8 cellular contexts compared by ENCODE assay signal in genomic region chr9:73107489-73108069, GRCh38. TPM values are rescaled to one million over a fixed set of nuclear protein-coding genes. Genes with fewer than 3 reads are reported as not detected.
DNase-seq lines count a peak whose midpoint lies in the region; TF ChIP-seq lines count a peak whose summit lies in the region.
"Not testable (repeated sequence)": the region's sequence is repeated elsewhere in the genome, so short reads cannot be mapped to it uniquely, and the experiment has no call there.

No MANE protein-coding gene starts in this region.

- H3K9me3 Mint-ChIP-seq in activated naive CD4-positive, alpha-beta T cell treated with anti-CD3 and anti-CD28 coated beads for 36 hours; type B pancreatic cell: not testable (repeated sequence)

- not testable (repeated sequence) for H3K9me2 ChIP-seq in MM.1S (replicated peaks; ENCODE audit: insufficient read depth, low read length); SU-DHL-6 (replicated peaks; ENCODE audit: insufficient read depth, low read length)

- not testable (repeated sequence) for H4K20me1 ChIP-seq in MM.1S (ENCODE audit: insufficient read depth, low read length); SU-DHL-6 (ENCODE audit: low read depth, low read length)

- H3K36me3 ChIP-seq in MM.1S (replicated peaks; ENCODE audit: insufficient read depth, low read length); SU-DHL-6 (ENCODE audit: low read length); ovary: not testable (repeated sequence)

- not testable (repeated sequence) for H3K4me3 Mint-ChIP-seq in activated naive CD4-positive, alpha-beta T cell treated with anti-CD3 and anti-CD28 coated beads for 36 hours; type B pancreatic cell

- H3K4me2 ChIP-seq in MM.1S (ENCODE audit: low read depth, low read length); SU-DHL-6 (ENCODE audit: low read depth, low read length, poor library complexity, severe bottlenecking): not testable (repeated sequence)

- H3K9ac ChIP-seq in MM.1S (ENCODE audit: low read length); SU-DHL-6 (ENCODE audit: low read length): not testable (repeated sequence)

- H3F3A ChIP-seq in MM.1S (ENCODE audit: insufficient read depth, low read length); SU-DHL-6 (ENCODE audit: insufficient read depth): not testable (repeated sequence)

- CTCF ChIA-PET in HEK293T (lab: Yijun Ruan, JAX), result interaction anchor here (0.6 to 1.1 kb wide), 8 partner anchors 9 to 791 kb away, joined by 3 to 6 read pairs (median 4); no protein-coding TSS in a partner anchor
- CTCF ChIA-PET in activated naive CD4-positive, alpha-beta T cell treated with anti-CD3 and anti-CD28 coated beads for 36 hours (lab: Charles Lee), result interaction anchor here (0.5 to 8.7 kb wide), 37 partner anchors 9 to 706 kb away, joined by 3 to 167 read pairs (median 4); partner anchors contain the start of gene ANXA1

- intact Hi-C loops in activated naive CD4-positive, alpha-beta T cell treated with anti-CD3 and anti-CD28 coated beads for 36 hours (cut with micrococcal nuclease), result loop anchor here (1.0 kb wide), 2 partner anchors 48 to 77 kb away; no protein-coding TSS in a partner anchor
- intact Hi-C loops in ovary (cut with DNase I), result loop anchor here in 1 of 4 donors (5.0 kb wide), 1 partner anchor 75 kb away; no protein-coding TSS in a partner anchor

- TF ChIP-seq CTCF in GM12865 (IDR thresholded peaks at IDR 0.05; ENCODE audit: insufficient read depth, low read depth, low read length, missing control alignments), result peak; percentile 76
- peak; percentile 72 for TF ChIP-seq CTCF in MM.1S (IDR thresholded peaks at IDR 0.05; ENCODE audit: low read length)
- TF ChIP-seq CTCF in SU-DHL-6 (IDR thresholded peaks at IDR 0.05; ENCODE audit: insufficient read depth, low read length, poor library complexity, severe bottlenecking), result peak; percentile 21
- TF ChIP-seq CTCF in ovary (IDR thresholded peaks at IDR 0.05), result peak; percentile 26 to 55 (median 52)
- TF ChIP-seq CTCF in type B pancreatic cell (conservative IDR thresholded peaks at IDR 0.05), result peak; percentile 76

- DNase-seq in GM12865 (ENCODE audit: low read depth), result peak; percentile 74
- peak; percentile 38 for DNase-seq in HEK293T (ENCODE audit: extremely low spot score)
- DNase-seq in MM.1S, result peak; percentile 60
- DNase-seq in activated naive CD4-positive, alpha-beta T cell treated with anti-CD3 and anti-CD28 coated beads for 36 hours, result peak; percentile 83
- DNase-seq in germinal center (ENCODE audit: low spot score), result peak; percentile 6
- DNase-seq in ovary, result peak in 4 of 5 donors; percentile 20 to 56 (median 34)
- not testable (repeated sequence) for DNase-seq in type B pancreatic cell (ENCODE audit: extremely low spot score, unreplicated experiment)

- H2AFZ ChIP-seq in MM.1S (ENCODE audit: low read length); SU-DHL-6 (ENCODE audit: low read depth, low read length, severe bottlenecking): not testable (repeated sequence)

- H3K27ac Mint-ChIP-seq in activated naive CD4-positive, alpha-beta T cell treated with anti-CD3 and anti-CD28 coated beads for 36 hours; type B pancreatic cell: not testable (repeated sequence)

- 79 to 81% (median 81%) methylated on average over 5 of the region's 5 CpGs for WGBS in ovary, 3 donors

- H3K4me1 Mint-ChIP-seq in activated naive CD4-positive, alpha-beta T cell treated with anti-CD3 and anti-CD28 coated beads for 36 hours (ENCODE audit: low read depth); type B pancreatic cell (ENCODE audit: unreplicated experiment): not testable (repeated sequence)

- H3K4me3 ChIP-seq in GM12865 (ENCODE audit: low read depth, low read length); MM.1S (ENCODE audit: low read length); SU-DHL-6 (ENCODE audit: insufficient read depth, low read length, poor library complexity, severe bottlenecking); ovary: not testable (repeated sequence)

- not testable (repeated sequence) for H3K27ac ChIP-seq in MM.1S (ENCODE audit: low read length); SU-DHL-6 (ENCODE audit: low read depth, low read length); ovary

- not testable (repeated sequence) for TF ChIP-seq POLR2A in ovary (IDR thresholded peaks at IDR 0.05)

- not testable (repeated sequence) for H3K27me3 Mint-ChIP-seq in activated naive CD4-positive, alpha-beta T cell treated with anti-CD3 and anti-CD28 coated beads for 36 hours (ENCODE audit: low read depth); type B pancreatic cell

- TF ChIP-seq EP300 in ovary (IDR thresholded peaks at IDR 0.05), result not testable (repeated sequence)

- not testable (repeated sequence) for H3K9me3 ChIP-seq in MM.1S (replicated peaks; ENCODE audit: insufficient read depth, low read length); SU-DHL-6 (ENCODE audit: insufficient read depth, low read length); ovary

- H3K79me2 ChIP-seq in MM.1S (ENCODE audit: low read length); SU-DHL-6 (ENCODE audit: insufficient read depth, low read length): not testable (repeated sequence)

- H3K4me1 ChIP-seq in MM.1S (ENCODE audit: low read length); ovary (ENCODE audit: insufficient read depth): not testable (repeated sequence)

- not testable (repeated sequence) for H3K27me3 ChIP-seq in MM.1S (replicated peaks; ENCODE audit: insufficient read depth, low read length); SU-DHL-6 (ENCODE audit: low read length); ovary

- POLR2A ChIA-PET in HEK293T (lab: Yijun Ruan, JAX), result not testable (repeated sequence)

- H3K36me3 Mint-ChIP-seq in activated naive CD4-positive, alpha-beta T cell treated with anti-CD3 and anti-CD28 coated beads for 36 hours (ENCODE audit: low read depth); type B pancreatic cell: not testable (repeated sequence)

RNA-seq across cellular contexts. Expression of gene ANXA1, which starts 44.1 kb away (rescaled TPM):
- 10 to 100 TPM; 17.9 to 19.9 TPM for total RNA-seq in activated naive CD4-positive, alpha-beta T cell treated with anti-CD3 and anti-CD28 coated beads for 36 hours
- total RNA-seq in ovary (100 to 1,000 TPM in 3 of 7 donors, 10 to 100 TPM in 4; 67.5 to 472 (median 93.5) TPM), type B pancreatic cell (ENCODE audit: low replicate concordance) (923 and 5,513 TPM in 2 replicates)
- polyA plus RNA-seq in ovary, result 100 to 1,000 TPM; 118 to 141 TPM

Comparison
In these comparisons a context has a peak if more than half of its experiments do, and no peak if none do; other contexts are left out.
1. CTCF ChIP-seq: peak in every context shown above with its lines; median percentile 76 in GM12865; 76 in type B pancreatic cell; 72 in MM.1S; 52 in ovary; 21 in SU-DHL-6.